ENCODE assay signal across 15 cellular contexts in genomic region chr11:65932558-65932919, GRCh38. TPM values are rescaled to one million over a fixed set of nuclear protein-coding genes. Genes with fewer than 3 reads are reported as not detected.
DNase-seq lines count a peak whose midpoint lies in the region; ATAC-seq and TF ChIP-seq lines count a peak whose summit lies in the region.
"Had no signal": no experiment of that assay in that cellular context is flagged by ENCODE, and none has a peak within 500 bp of the region (broad histone marks: within the 10 kb centered on the region; RNA-seq: fewer than 3 reads in every experiment).

No MANE protein-coding gene starts in this region.

- ATAC-seq in RWPE2 (ENCODE audit: low read depth) (no peak), heart right ventricle (no peak)
- ATAC-seq in stimulated activated memory B cell treated with anti-CD40 and anti-IgM and Interleukin-4, amounts not matched to agents 10 μg/mL and 1 μg/mL and 100 μg/mL, for 72 hours = no peak
- ATAC-seq: stimulated activated naive B cell treated with anti-CD40 and anti-IgM and Interleukin-4, amounts not matched to agents 10 μg/mL and 1 μg/mL and 100 μg/mL, for 72 hours had no signal

- peak; percentile 31 for DNase-seq in Calu3
- peak; percentile 57 for DNase-seq in HEK293T (ENCODE audit: extremely low spot score)
- no peak for DNase-seq in RWPE2 (ENCODE audit: low spot score)
- peak; percentile 22 for DNase-seq in fibroblast of pulmonary artery (ENCODE audit: low read depth)
- no peak for DNase-seq in heart right ventricle
- DNase-seq in RWPE1 (ENCODE audit: low spot score) = no peak
- DNase-seq in SKM-1 (lab: John Stamatoyannopoulos, UW; ENCODE audit: unreplicated experiment) = no peak
- DNase-seq: activated CD4-positive, alpha-beta T cell treated with anti-CD3 and anti-CD28 coated beads, Interleukin-2, amount 10 ng/mL, durations not matched to agents 24 days and 14 days; activated naive CD4-positive, alpha-beta T cell treated with anti-CD3 and anti-CD28 coated beads, Interleukin-2, amount 50 U/mL, for 16 hours; effector CD8-positive, alpha-beta T cell; stimulated activated CD4-positive, alpha-beta T cell treated with anti-CD3 and anti-CD28 coated beads, Interleukin-12 subunit alpha, Interleukin-12 subunit beta, amount 100 ng/mL, for 4 hours; stimulated activated naive B cell treated with anti-CD40 and anti-IgM and Interleukin-4, amounts not matched to agents 10 μg/mL and 1 μg/mL and 100 μg/mL, for 72 hours had no signal

- no peak overlapping the region for H3K4me3 Mint-ChIP-seq in Calu3 (ENCODE audit: low read depth, unreplicated experiment)
- H3K4me3 Mint-ChIP-seq in stimulated activated memory B cell treated with anti-CD40 and anti-IgM and Interleukin-4, amounts not matched to agents 10 μg/mL and 1 μg/mL and 100 μg/mL, for 72 hours = no peak overlapping the region
- H3K4me3 Mint-ChIP-seq: activated CD4-positive, alpha-beta T cell treated with anti-CD3 and anti-CD28 coated beads, Interleukin-2, amount 10 ng/mL, durations not matched to agents 24 days and 14 days; stimulated activated naive B cell treated with anti-CD40 and anti-IgM and Interleukin-4, amounts not matched to agents 10 μg/mL and 1 μg/mL and 100 μg/mL, for 72 hours had no signal

- intact Hi-C loops in Calu3 (cut with micrococcal nuclease; ENCODE audit: unreplicated experiment) (no loop called here), heart right ventricle (cut with DNase I) (no loop called here)

- POLR2A ChIA-PET in HEK293T (lab: Yijun Ruan, JAX) = interaction anchor here (1.1 to 1.5 kb wide), 3 partner anchors 42 to 73 kb away, joined by 3 to 4 read pairs (median 3); partner anchors contain the start of genes CCDC85B, FIBP and MUS81
- POLR2A ChIA-PET in RWPE1 (lab: Yijun Ruan, JAX; ENCODE audit: low non-redundant PET) = no interaction called here

- H3K36me3 ChIP-seq in RWPE2 (ENCODE audit: low read depth) (no peaks in the 10 kb centered on the region), heart right ventricle (no peaks in the 10 kb centered on the region)
- H3K36me3 ChIP-seq: SJCRH30 had no signal

- H3K27ac ChIP-seq in RWPE2 (ENCODE audit: poor library complexity, severe bottlenecking) (no peak overlapping the region), heart right ventricle (no peak overlapping the region), RWPE1 (no peak overlapping the region)
- H3K27ac ChIP-seq: SJCRH30 had no signal

- BruUV-seq in Calu3 (replicated peaks; lab: Mats Ljungman, UMichigan) = no TSS peak

- no peaks in the 10 kb centered on the region for H3K9me3 Mint-ChIP-seq in Calu3 (ENCODE audit: low read depth, unreplicated experiment)
- no peaks in the 10 kb centered on the region for H3K9me3 Mint-ChIP-seq in stimulated activated memory B cell treated with anti-CD40 and anti-IgM and Interleukin-4, amounts not matched to agents 10 μg/mL and 1 μg/mL and 100 μg/mL, for 72 hours
- H3K9me3 Mint-ChIP-seq: activated CD4-positive, alpha-beta T cell treated with anti-CD3 and anti-CD28 coated beads, Interleukin-2, amount 10 ng/mL, durations not matched to agents 24 days and 14 days; stimulated activated naive B cell treated with anti-CD40 and anti-IgM and Interleukin-4, amounts not matched to agents 10 μg/mL and 1 μg/mL and 100 μg/mL, for 72 hours had no signal

- CTCF ChIA-PET in Calu3 (lab: Charles Lee) = interaction anchor here (1.4 to 1.9 kb wide), 3 partner anchors 42 to 48 kb away, joined by 7 to 11 read pairs (median 9); partner anchors contain the start of genes CCDC85B and FIBP
- CTCF ChIA-PET in HEK293T (lab: Yijun Ruan, JAX) = interaction anchor here (0.7 to 1.4 kb wide), 2 partner anchors 32 to 44 kb away, joined by 3 to 6 read pairs; partner anchors contain the start of gene FIBP
- CTCF ChIA-PET in RWPE1 (lab: Yijun Ruan, JAX) = interaction anchor here (0.7 to 1.0 kb wide), 3 partner anchors 90 to 267 kb away, joined by 3 to 4 read pairs (median 3); no protein-coding TSS in a partner anchor

- H3K9me3 ChIP-seq in RWPE2 (ENCODE audit: severe bottlenecking) (no peaks in the 10 kb centered on the region), heart right ventricle (no peaks in the 10 kb centered on the region)
- H3K9me3 ChIP-seq: SJCRH30 had no signal

- 29 to 35% methylated on average over 9 of the region's 9 CpGs for WGBS in heart right ventricle, 2 donors

- peaks cover 8% of the 10 kb centered on the region for H3K27me3 Mint-ChIP-seq in Calu3 (ENCODE audit: unreplicated experiment)
- H3K27me3 Mint-ChIP-seq in stimulated activated memory B cell treated with anti-CD40 and anti-IgM and Interleukin-4, amounts not matched to agents 10 μg/mL and 1 μg/mL and 100 μg/mL, for 72 hours = peaks cover 9% of the 10 kb centered on the region
- H3K27me3 Mint-ChIP-seq: activated CD4-positive, alpha-beta T cell treated with anti-CD3 and anti-CD28 coated beads, Interleukin-2, amount 10 ng/mL, durations not matched to agents 24 days and 14 days had no signal

- H3K27ac Mint-ChIP-seq in Calu3 (ENCODE audit: unreplicated experiment) = no peak overlapping the region
- no peak overlapping the region for H3K27ac Mint-ChIP-seq in stimulated activated memory B cell treated with anti-CD40 and anti-IgM and Interleukin-4, amounts not matched to agents 10 μg/mL and 1 μg/mL and 100 μg/mL, for 72 hours
- H3K27ac Mint-ChIP-seq: activated CD4-positive, alpha-beta T cell treated with anti-CD3 and anti-CD28 coated beads, Interleukin-2, amount 10 ng/mL, durations not matched to agents 24 days and 14 days; stimulated activated naive B cell treated with anti-CD40 and anti-IgM and Interleukin-4, amounts not matched to agents 10 μg/mL and 1 μg/mL and 100 μg/mL, for 72 hours had no signal

- no peaks in the 10 kb centered on the region for H3K4me1 ChIP-seq in RWPE2 (ENCODE audit: insufficient read depth, poor library complexity, severe bottlenecking)
- H3K4me1 ChIP-seq in heart right ventricle = peaks cover 0 to 11% (median 0%) of the 10 kb centered on the region in 9 donors

- H3K27me3 ChIP-seq in RWPE2 (ENCODE audit: insufficient read depth, poor library complexity, severe bottlenecking) (no peaks in the 10 kb centered on the region), heart right ventricle (peaks cover 0 to 15% (median 3%) of the 10 kb centered on the region in 7 donors)

- H3K36me3 Mint-ChIP-seq in Calu3 (ENCODE audit: insufficient read depth, unreplicated experiment) = peaks cover 13% of the 10 kb centered on the region
- H3K36me3 Mint-ChIP-seq in stimulated activated memory B cell treated with anti-CD40 and anti-IgM and Interleukin-4, amounts not matched to agents 10 μg/mL and 1 μg/mL and 100 μg/mL, for 72 hours = no peaks in the 10 kb centered on the region
- H3K36me3 Mint-ChIP-seq: stimulated activated naive B cell treated with anti-CD40 and anti-IgM and Interleukin-4, amounts not matched to agents 10 μg/mL and 1 μg/mL and 100 μg/mL, for 72 hours had no signal

- no peak overlapping the region for H3K4me3 ChIP-seq in RWPE2 (ENCODE audit: severe bottlenecking)
- no peak overlapping the region for H3K4me3 ChIP-seq in fibroblast of pulmonary artery (replicated peaks; ENCODE audit: low read depth, low read length)
- H3K4me3 ChIP-seq in heart right ventricle = no peak overlapping the region
- H3K4me3 ChIP-seq: SJCRH30 had no signal

- no peak for TF ChIP-seq CTCF in Calu3 (IDR thresholded peaks at IDR 0.05; ENCODE audit: unreplicated experiment)
- peak; percentile 26 for TF ChIP-seq CTCF in RWPE2 (IDR thresholded peaks at IDR 0.05; ENCODE audit: poor library complexity, severe bottlenecking)
- TF ChIP-seq CTCF in fibroblast of pulmonary artery (IDR thresholded peaks at IDR 0.05; ENCODE audit: low read length, missing control alignments) = no peak
- TF ChIP-seq CTCF in heart right ventricle (IDR thresholded peaks at IDR 0.05) = peak in 2 of 9 donors; percentile 11 to 14
- TF ChIP-seq CTCF in RWPE1 (conservative IDR thresholded peaks at IDR 0.05; ENCODE audit: low read depth) = no peak

- no peaks in the 10 kb centered on the region for H3K4me1 Mint-ChIP-seq in Calu3 (ENCODE audit: low read depth, unreplicated experiment)
- peaks cover 22% of the 10 kb centered on the region for H3K4me1 Mint-ChIP-seq in stimulated activated memory B cell treated with anti-CD40 and anti-IgM and Interleukin-4, amounts not matched to agents 10 μg/mL and 1 μg/mL and 100 μg/mL, for 72 hours

TF ChIP-seq in HEK293T, 16 proteins besides CTCF, POLR2A, EP300 and RAD21:
- TF ChIP-seq ARNT (IDR thresholded peaks at IDR 0.05) (no peak), L3MBTL2 (conservative IDR thresholded peaks at IDR 0.05) (peak; percentile 41; the same call in 1 of the 2 replicates)

RNA-seq across cellular contexts. Expression of gene TSGA10IP, which starts 12.7 kb away (rescaled TPM):
- total RNA-seq in Calu3 (2022) (not detected in 2 replicates), heart right ventricle (not detected)
- polyA plus RNA-seq in heart right ventricle = under 1 TPM in 1 of 2 donors, not detected in 1; 0.01 TPM
- total RNA-seq: activated CD4-positive, alpha-beta T cell treated with anti-CD3 and anti-CD28 coated beads, Interleukin-2, amount 10 ng/mL, durations not matched to agents 24 days and 14 days; myocyte; SJCRH30 had no signal

RNA-seq across cellular contexts. Expression of gene DRAP1, which starts 13.3 kb away (rescaled TPM):
- 106 and 114 TPM in 2 replicates for total RNA-seq in Calu3 (2022)
- 100 to 1,000 TPM in 3 of 10 donors, 10 to 100 TPM in 7; 69.4 to 115 (median 93.8) TPM for total RNA-seq in heart right ventricle
- 100 to 1,000 TPM; 177 to 210 TPM for polyA plus RNA-seq in heart right ventricle

RNA-seq across cellular contexts. Expression of gene C11orf68, which starts 13.7 kb away (rescaled TPM):
- total RNA-seq in Calu3 (2022) (25.9 and 27.4 TPM in 2 replicates), heart right ventricle (10 to 100 TPM; 35.7 to 49.2 (median 40.9) TPM)
- polyA plus RNA-seq in heart right ventricle = 10 to 100 TPM; 38.2 to 44.7 TPM

RNA-seq across cellular contexts. Expression of gene SART1, which starts 29.0 kb away (rescaled TPM):
- total RNA-seq in Calu3 (2022) = 47.2 and 48.3 TPM in 2 replicates
- total RNA-seq in heart right ventricle = 10 to 100 TPM; 26.2 to 40.1 (median 32.5) TPM
- polyA plus RNA-seq in heart right ventricle = 100 to 1,000 TPM in 1 of 2 donors, 10 to 100 TPM in 1; 52.0 to 160 TPM

RNA-seq across cellular contexts. Expression of gene FOSL1, which starts 32.4 kb away (rescaled TPM):
- total RNA-seq in Calu3 (2022) (69.8 and 76.1 TPM in 2 replicates), heart right ventricle (1 to 10 TPM in 6 of 10 donors, under 1 TPM in 2, not detected in 2; 0.31 to 8.1 (median 2.6) TPM)
- 10 to 100 TPM in 1 of 2 donors, 1 to 10 TPM in 1; 2.0 to 32.8 TPM for polyA plus RNA-seq in heart right ventricle

Comparison
In these comparisons a context has a peak if more than half of its experiments do, and no peak if none do; other contexts are left out.
1. DNase-seq: peak in Calu3 (single experiment), HEK293T (single experiment) and fibroblast of pulmonary artery (single experiment); none in RWPE2 (single experiment), heart right ventricle (0 of 2), RWPE1 (single experiment) and SKM-1 (single experiment).